9 cellular contexts compared by ENCODE assay signal in genomic region chr19:47483200-47483599, GRCh38. TPM values are rescaled to one million over a fixed set of nuclear protein-coding genes. Genes with fewer than 3 reads are reported as not detected.
A peak's percentile ranks its signal among the peaks of the same experiment; 100 is the strongest.
DNase-seq lines count a peak whose midpoint lies in the region; ATAC-seq, FAIRE-seq and TF ChIP-seq lines count a peak whose summit lies in the region.
"Had no signal": no experiment of that assay in that cellular context is flagged by ENCODE, and none has a peak within 500 bp of the region (broad histone marks: within the 10 kb centered on the region; RNA-seq: fewer than 3 reads in every experiment).

No MANE protein-coding gene starts in this region.

- H3K4me1 Mint-ChIP-seq in activated T-cell treated with anti-CD3 and anti-CD28 coated beads, Interleukin-2, amount 50 U/mL, for 24 hours (ENCODE audit: low read depth), result peaks cover 34% of the 10 kb centered on the region
- H3K4me1 Mint-ChIP-seq in activated naive CD8-positive, alpha-beta T cell (ENCODE audit: low read depth), result peaks cover 40% of the 10 kb centered on the region
- peaks cover 25 to 27% of the 10 kb centered on the region in 2 donors for H3K4me1 Mint-ChIP-seq in immature natural killer cell
- H3K4me1 Mint-ChIP-seq in stimulated activated naive CD8-positive, alpha-beta T cell treated with anti-CD3 and anti-CD28 coated beads, Interleukin-15, amount 100 ng/mL, for 72 hours, result peaks cover 53% of the 10 kb centered on the region

- no peaks in the 10 kb centered on the region for H3K27me3 Mint-ChIP-seq in activated T-cell treated with anti-CD3 and anti-CD28 coated beads, Interleukin-2, amount 50 U/mL, for 24 hours
- no peaks in the 10 kb centered on the region for H3K27me3 Mint-ChIP-seq in activated naive CD8-positive, alpha-beta T cell
- H3K27me3 Mint-ChIP-seq in immature natural killer cell (ENCODE audit: low read depth in 3 of 3), result peaks cover 10 to 14% (median 14%) of the 10 kb centered on the region in 3 donors
- no peaks in the 10 kb centered on the region for H3K27me3 Mint-ChIP-seq in stimulated activated naive CD8-positive, alpha-beta T cell treated with anti-CD3 and anti-CD28 coated beads, Interleukin-15, amount 100 ng/mL, for 72 hours

- DNase-seq in activated T-cell treated with anti-CD3 and anti-CD28 coated beads, Interleukin-2, amount 50 U/mL, for 24 hours, result no peak
- DNase-seq in activated T-cell treated with anti-CD3 and anti-CD28 coated beads, Interleukin-2, amount 50 U/mL, for 1 hour, result no peak
- DNase-seq in immature natural killer cell (no peak), frontal cortex (ENCODE audit: low spot score in 2 of 2) (no peak), upper lobe of left lung (no peak)
- no peak for DNase-seq in stimulated activated naive CD8-positive, alpha-beta T cell treated with anti-CD3 and anti-CD28 coated beads, Interleukin-15, amount 100 ng/mL, for 72 hours

- no peak for TF ChIP-seq EP300 in upper lobe of left lung (IDR thresholded peaks at IDR 0.05)

- TF ChIP-seq CTCF in upper lobe of left lung (IDR thresholded peaks at IDR 0.05), result no peak

- H3K4me3 Mint-ChIP-seq in activated T-cell treated with anti-CD3 and anti-CD28 coated beads, Interleukin-2, amount 50 U/mL, for 24 hours, result peak overlapping the region; percentile 95
- H3K4me3 Mint-ChIP-seq in activated naive CD8-positive, alpha-beta T cell, result peak overlapping the region; percentile 99
- peak overlapping the region in 4 of 5 donors; percentile 17 to 99 (median 96) for H3K4me3 Mint-ChIP-seq in immature natural killer cell
- peak overlapping the region; percentile 90 to 96 for H3K4me3 Mint-ChIP-seq in stimulated activated naive CD8-positive, alpha-beta T cell treated with anti-CD3 and anti-CD28 coated beads, Interleukin-15, amount 100 ng/mL, for 72 hours

- peaks cover 5 to 26% (median 13%) of the 10 kb centered on the region in 4 donors for H3K4me1 ChIP-seq in upper lobe of left lung
- H3K4me1 ChIP-seq: uterus had no signal

- no peak for FAIRE-seq in frontal cortex (lab: Jason Lieb, UNC)

- H3K27ac ChIP-seq in upper lobe of left lung, result no peak overlapping the region

- H3K36me3 Mint-ChIP-seq in activated T-cell treated with anti-CD3 and anti-CD28 coated beads, Interleukin-2, amount 50 U/mL, for 24 hours (ENCODE audit: low read depth), result peaks cover 40% of the 10 kb centered on the region
- H3K36me3 Mint-ChIP-seq in activated naive CD8-positive, alpha-beta T cell, result peaks cover 2% of the 10 kb centered on the region
- H3K36me3 Mint-ChIP-seq in immature natural killer cell, result no peaks in the 10 kb centered on the region

- H3K27me3 ChIP-seq in upper lobe of left lung, result no peaks in the 10 kb centered on the region
- H3K27me3 ChIP-seq: uterus had no signal

- 86 to 88% methylated on average over 13 to 15 of the region's 15 CpGs for WGBS in upper lobe of left lung, 2 donors

- H3K4me3 ChIP-seq in upper lobe of left lung, result peak overlapping the region in 2 of 4 donors; percentile 66 to 68

- ATAC-seq in stimulated activated naive CD8-positive, alpha-beta T cell treated with anti-CD3 and anti-CD28 coated beads, Interleukin-15, amount 100 ng/mL, for 72 hours, result no peak
- ATAC-seq in upper lobe of left lung (ENCODE audit: low FRiP score in 2 of 2) (no peak), HG02571 (IDR thresholded peaks at IDR 0.05; ENCODE audit: unreplicated experiment) (no peak)

- no peaks in the 10 kb centered on the region for H3K9me3 Mint-ChIP-seq in activated T-cell treated with anti-CD3 and anti-CD28 coated beads, Interleukin-2, amount 50 U/mL, for 24 hours
- no peaks in the 10 kb centered on the region for H3K9me3 Mint-ChIP-seq in activated naive CD8-positive, alpha-beta T cell (ENCODE audit: low read depth)
- H3K9me3 Mint-ChIP-seq in immature natural killer cell, result peaks cover 0 to 2% (median 0%) of the 10 kb centered on the region in 6 donors
- H3K9me3 Mint-ChIP-seq in stimulated activated naive CD8-positive, alpha-beta T cell treated with anti-CD3 and anti-CD28 coated beads, Interleukin-15, amount 100 ng/mL, for 72 hours, result no peaks in the 10 kb centered on the region

- H3K27ac Mint-ChIP-seq in activated T-cell treated with anti-CD3 and anti-CD28 coated beads, Interleukin-2, amount 50 U/mL, for 24 hours, result peak overlapping the region; percentile 100
- H3K27ac Mint-ChIP-seq in activated naive CD8-positive, alpha-beta T cell, result peak overlapping the region; percentile 99
- no peak overlapping the region for H3K27ac Mint-ChIP-seq in immature natural killer cell
- H3K27ac Mint-ChIP-seq in stimulated activated naive CD8-positive, alpha-beta T cell treated with anti-CD3 and anti-CD28 coated beads, Interleukin-15, amount 100 ng/mL, for 72 hours, result peak overlapping the region; percentile 19 to 74

- TF ChIP-seq POLR2A in upper lobe of left lung (IDR thresholded peaks at IDR 0.05), result no peak

- H3K9me3 ChIP-seq in upper lobe of left lung, result no peaks in the 10 kb centered on the region
- H3K9me3 ChIP-seq: uterus had no signal

- peaks cover 0 to 17% (median 8%) of the 10 kb centered on the region in 4 donors for H3K36me3 ChIP-seq in upper lobe of left lung
- H3K36me3 ChIP-seq: uterus had no signal

RNA-seq across cellular contexts. Expression of gene KPTN, which starts 0.8 kb away (rescaled TPM):
- polyA plus RNA-seq in immature natural killer cell, result 10 to 100 TPM in 1 of 3 donors, 1 to 10 TPM in 2; 5.0 to 25.7 (median 8.9) TPM
- total RNA-seq in frontal cortex (7.3 TPM), upper lobe of left lung (10 to 100 TPM in 2 of 6 donors, 1 to 10 TPM in 4; 3.5 to 15.8 (median 7.4) TPM)

RNA-seq across cellular contexts. Expression of gene SLC8A2, which starts 11.5 kb away (rescaled TPM):
- not detected for polyA plus RNA-seq in immature natural killer cell
- total RNA-seq in frontal cortex (25.3 TPM), upper lobe of left lung (under 1 TPM in 3 of 6 donors, not detected in 3; 0.11 to 0.64 (median 0.15) TPM)

RNA-seq across cellular contexts. Expression of gene NAPA, which starts 31.7 kb away (rescaled TPM):
- 100 to 1,000 TPM; 114 to 177 (median 146) TPM for polyA plus RNA-seq in immature natural killer cell
- total RNA-seq in frontal cortex, result 43.2 TPM
- 100 to 1,000 TPM; 107 to 183 (median 152) TPM for total RNA-seq in upper lobe of left lung

Comparison
In these comparisons a context has a peak if more than half of its experiments do, and no peak if none do; other contexts are left out.
1. H3K27ac Mint-ChIP-seq: peak in activated T-cell treated with anti-CD3 and anti-CD28 coated beads, Interleukin-2, amount 50 U/mL, for 24 hours (single experiment), activated naive CD8-positive, alpha-beta T cell (single experiment) and stimulated activated naive CD8-positive, alpha-beta T cell treated with anti-CD3 and anti-CD28 coated beads, Interleukin-15, amount 100 ng/mL, for 72 hours (2 of 2); none in immature natural killer cell (0 of 6).
2. RNA of gene SLC8A2, which starts 11.5 kb away (total RNA-seq): 25.3 TPM in frontal cortex (single experiment); 0.11 to 0.64 TPM in upper lobe of left lung; every median in the first group is over 10 times any median in the second.
3. Peak in every context shown above with its lines, with median percentiles within 50 percentile points of each other: H3K4me3 Mint-ChIP-seq.